In the genomic region with DNA sequence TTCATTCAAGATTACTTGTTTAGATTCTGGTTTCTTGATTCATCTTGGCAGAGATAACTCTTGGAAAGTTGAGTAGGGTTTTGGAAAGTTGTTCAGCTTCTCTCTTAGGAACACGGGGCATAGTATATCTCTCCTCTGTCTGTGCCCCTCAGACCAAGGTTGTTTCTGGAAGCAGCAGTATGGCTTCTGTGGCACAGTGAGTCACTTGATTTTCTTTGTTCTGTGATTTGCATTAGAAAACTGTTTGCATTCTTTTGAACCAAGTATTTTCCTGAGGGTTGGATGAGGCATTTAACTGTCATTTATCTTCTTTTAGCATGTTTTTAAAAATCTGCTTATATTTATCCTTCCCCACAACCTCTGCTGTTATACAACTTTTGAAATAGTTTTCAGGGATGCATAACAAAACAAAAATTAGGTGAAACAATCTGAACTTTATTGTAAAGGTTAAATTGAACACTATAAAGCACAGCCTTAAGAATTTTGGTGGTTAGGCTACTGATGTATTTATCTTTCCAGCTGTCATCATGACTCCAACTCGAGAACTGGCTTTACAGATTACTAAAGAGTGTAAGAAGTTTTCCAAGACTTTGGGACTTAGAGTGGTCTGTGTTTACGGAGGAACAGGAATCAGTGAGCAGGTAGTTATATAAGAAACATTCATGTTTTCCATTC, we compare ENCODE assay signal across 19 cellular contexts. TPM values are rescaled to one million over a fixed set of nuclear protein-coding genes. Genes with fewer than 3 reads are reported as not detected.
DNase-seq lines count a peak whose midpoint lies in the region; ATAC-seq and TF ChIP-seq lines count a peak whose summit lies in the region.
"Had no signal": no experiment of that assay in that cellular context is flagged by ENCODE, and none has a peak within 500 bp of the region (broad histone marks: within the 10 kb centered on the region; RNA-seq: fewer than 3 reads in every experiment).

No MANE protein-coding gene starts in this region.

- H3K4me1 Mint-ChIP-seq in H9 = peaks cover 16% of the 10 kb centered on the region in 2 experiments
- no peaks in the 10 kb centered on the region for H3K4me1 Mint-ChIP-seq in neural progenitor cell
- H3K4me1 Mint-ChIP-seq: nephron had no signal

- H3K27ac Mint-ChIP-seq in H9 (peak overlapping the region in 2 of 3 experiments; percentile 29 to 82; a peak in 6 of 7 replicates), neural progenitor cell (no peak overlapping the region)
- H3K27ac Mint-ChIP-seq: nephron had no signal

- H3K27me3 ChIP-seq in H9 (ENCODE audit: insufficient read depth, low read length) (no peaks in the 10 kb centered on the region), neural progenitor cell (no peaks in the 10 kb centered on the region), psoas muscle (ENCODE audit: insufficient read depth in 3 of 3, low read length in 2 of 3) (no peaks in the 10 kb centered on the region)
- H3K27me3 ChIP-seq: ascending aorta; BLaER1 treated with 17β-estradiol and CSF1 and Interleukin-3, amounts not matched to agents 10 nM and 100 nM; heart right ventricle; right lobe of liver had no signal

- H4K20me1 ChIP-seq in H9 (ENCODE audit: control insufficient read depth, insufficient read depth, insufficient read length) (no peaks in the 10 kb centered on the region), neural progenitor cell (ENCODE audit: low read depth) (no peaks in the 10 kb centered on the region)

- H3K27me3 Mint-ChIP-seq in H9 (ENCODE audit: low read depth) (no peaks in the 10 kb centered on the region), neural progenitor cell (ENCODE audit: insufficient read depth, low read depth) (no peaks in the 10 kb centered on the region)
- H3K27me3 Mint-ChIP-seq: effector memory CD8-positive, alpha-beta T cell had no signal

- H3K27ac ChIP-seq in H9 (ENCODE audit: insufficient read length, low read depth, low read length) (no peak overlapping the region), neural progenitor cell (no peak overlapping the region), psoas muscle (no peak overlapping the region)
- H3K27ac ChIP-seq: ascending aorta; BLaER1 treated with 17β-estradiol and CSF1 and Interleukin-3, amounts not matched to agents 10 nM and 100 nM; heart right ventricle; HL-60; left ventricle myocardium inferior; right lobe of liver had no signal

- H2BK12ac ChIP-seq in H9 (ENCODE audit: insufficient read length, low read depth, low read length) = no peak overlapping the region

- no peaks in the 10 kb centered on the region for H3F3A ChIP-seq in neural progenitor cell (ENCODE audit: low read depth)

- H3K56ac ChIP-seq in H9 (ENCODE audit: insufficient read length, low read depth, low read length) = no peak overlapping the region

- H2BK20ac ChIP-seq in H9 (ENCODE audit: low read depth, low read length, poor library complexity, severe bottlenecking) = no peak overlapping the region

- no peak overlapping the region for H3K14ac ChIP-seq in H9 (ENCODE audit: insufficient read depth, low read length)

- no peak overlapping the region for H2AK5ac ChIP-seq in H9 (ENCODE audit: insufficient read length, low read length)

- H3K9me3 ChIP-seq in H9 (ENCODE audit: control insufficient read depth, low read depth, low read length) = no peaks in the 10 kb centered on the region
- H3K9me3 ChIP-seq in neural progenitor cell (ENCODE audit: low read depth) = no peaks in the 10 kb centered on the region
- H3K9me3 ChIP-seq in psoas muscle = no peaks in the 10 kb centered on the region
- H3K9me3 ChIP-seq: ascending aorta; BLaER1 treated with 17β-estradiol and CSF1 and Interleukin-3, amounts not matched to agents 10 nM and 100 nM; heart right ventricle; left ventricle myocardium inferior; right lobe of liver had no signal

- H3K4me1 ChIP-seq in H9 (ENCODE audit: insufficient read depth, low read length) (no peaks in the 10 kb centered on the region), neural progenitor cell (no peaks in the 10 kb centered on the region), psoas muscle (no peaks in the 10 kb centered on the region)
- H3K4me1 ChIP-seq: ascending aorta; BLaER1 treated with 17β-estradiol and CSF1 and Interleukin-3, amounts not matched to agents 10 nM and 100 nM; heart right ventricle; left ventricle myocardium inferior; right lobe of liver had no signal

- in situ Hi-C loops in astrocyte of the cerebellum (cut with HindIII; ENCODE audit: low sequenced_read_pairs) = no loop called here

- H4K5ac ChIP-seq in H9 (ENCODE audit: insufficient read length, low read depth, low read length) = no peak overlapping the region

- no peak overlapping the region for H2BK120ac ChIP-seq in H9 (ENCODE audit: low read depth, low read length, poor library complexity, severe bottlenecking)

- no peak overlapping the region for H2BK15ac ChIP-seq in H9 (ENCODE audit: low read depth, low read length)

- H3K4ac ChIP-seq in H9 (ENCODE audit: low read depth, low read length) = no peak overlapping the region

- WGBS in H9 (ENCODE audit: extremely low coverage, insufficient read length, low lambda C conversion rate) = no CpG with 5 or more reads among the region's 3 CpGs
- WGBS in psoas muscle, 3 donors = 60 to 74% (median 73%) methylated on average over 3 of the region's 3 CpGs

- H3K4me2 ChIP-seq in H9 (ENCODE audit: insufficient read depth, insufficient read length, low read length) (no peak overlapping the region), neural progenitor cell (no peak overlapping the region)
- H3K4me2 ChIP-seq: BLaER1 treated with 17β-estradiol and CSF1 and Interleukin-3, amounts not matched to agents 10 nM and 100 nM had no signal

- peak; percentile 78 for DNase-seq in AG10803 (ENCODE audit: low read depth)
- no peak for DNase-seq in H9
- peak; percentile 86 for DNase-seq in astrocyte of the cerebellum (ENCODE audit: low read depth)
- DNase-seq in iPS DF 4.7 (ENCODE audit: extremely low read depth, low spot score) = peak; percentile 11
- DNase-seq in DMS79 (lab: John Stamatoyannopoulos, UW) = no peak
- no peak for DNase-seq in SW 1271 (lab: John Stamatoyannopoulos, UW)
- DNase-seq in neural progenitor cell (ENCODE audit: low spot score) = no peak
- no peak for DNase-seq in psoas muscle
- DNase-seq: activated T-cell treated with anti-CD3 and anti-CD28 coated beads, Interleukin-2, amount 50 U/mL, for 4 hours; effector memory CD8-positive, alpha-beta T cell; heart right ventricle; left ventricle myocardium inferior; right lobe of liver; stimulated activated CD4-positive, alpha-beta T cell treated with anti-CD3 and anti-CD28 coated beads, Interleukin-4, amount 100 ng/mL, for 4 hours had no signal

- ATAC-seq in psoas muscle = no peak
- ATAC-seq: activated CD4-positive, CD25-positive, alpha-beta regulatory T cell treated with anti-CD3 and anti-CD28 coated beads, Interleukin-2, amount 50 U/mL, for 24 hours; activated T-cell treated with anti-CD3 and anti-CD28 coated beads, Interleukin-2, amount 50 U/mL, for 4 hours; effector memory CD8-positive, alpha-beta T cell; heart right ventricle had no signal

- peaks cover 48 to 93% (median 86%) of the 10 kb centered on the region in 3 experiments; a peak in 6 of 7 replicates for H3K36me3 Mint-ChIP-seq in H9 (ENCODE audit: insufficient read depth in 1 of 3, low read depth in 3 of 3)
- H3K36me3 Mint-ChIP-seq in neural progenitor cell = peaks cover 25% of the 10 kb centered on the region

- H3K9me3 Mint-ChIP-seq in H9 = no peaks in the 10 kb centered on the region
- no peaks in the 10 kb centered on the region for H3K9me3 Mint-ChIP-seq in neural progenitor cell
- H3K9me3 Mint-ChIP-seq: activated T-cell treated with anti-CD3 and anti-CD28 coated beads, Interleukin-2, amount 50 U/mL, for 4 hours; effector memory CD8-positive, alpha-beta T cell; nephron had no signal

- H3K79me2 ChIP-seq in H9 (ENCODE audit: insufficient read depth, low read length) = no peaks in the 10 kb centered on the region
- no peaks in the 10 kb centered on the region for H3K79me2 ChIP-seq in neural progenitor cell (ENCODE audit: low read depth)

- no peaks in the 10 kb centered on the region for H3K23me2 ChIP-seq in H9 (ENCODE audit: insufficient read length, low read depth, low read length, poor library complexity, severe bottlenecking)

- H2BK5ac ChIP-seq in H9 (ENCODE audit: insufficient read length, low read length) = no peak overlapping the region

- peaks cover 33% of the 10 kb centered on the region for H3K36me3 ChIP-seq in neural progenitor cell
- peaks cover 14 to 100% of the 10 kb centered on the region in 2 donors for H3K36me3 ChIP-seq in psoas muscle (ENCODE audit: insufficient read depth in 1 of 2, low read depth in 1 of 2)

- H3T11ph ChIP-seq in H9 (ENCODE audit: low read length) = no peak overlapping the region

- no peaks in the 10 kb centered on the region for H3K79me1 ChIP-seq in H9 (ENCODE audit: insufficient read depth, low read depth, low read length, poor library complexity, severe bottlenecking)

- H3K23ac ChIP-seq in H9 (ENCODE audit: insufficient read length, low read depth, low read length) = no peak overlapping the region

- H3K4me3 ChIP-seq in AG10803 (ENCODE audit: low read length) = no peak overlapping the region
- no peak overlapping the region for H3K4me3 ChIP-seq in astrocyte of the cerebellum (ENCODE audit: low read depth, low read length)
- no peak overlapping the region for H3K4me3 ChIP-seq in neural progenitor cell
- no peak overlapping the region for H3K4me3 ChIP-seq in psoas muscle
- H3K4me3 ChIP-seq: ascending aorta; BLaER1 treated with 17β-estradiol and CSF1 and Interleukin-3, amounts not matched to agents 10 nM and 100 nM; heart right ventricle; left ventricle myocardium inferior; right lobe of liver had no signal

- no peak overlapping the region for H4K91ac ChIP-seq in H9 (ENCODE audit: insufficient read length, low read depth, low read length)

- H2AFZ ChIP-seq in H9 (ENCODE audit: low read length) = no peak overlapping the region
- H2AFZ ChIP-seq in neural progenitor cell (replicated peaks) = no peak overlapping the region

- H4K8ac ChIP-seq in H9 (replicated peaks; ENCODE audit: insufficient read length, low read depth, low read length) = no peak overlapping the region

- no peak overlapping the region for H3K9ac ChIP-seq in H9 (ENCODE audit: extremely low read depth, insufficient read length, low read length)
- no peak overlapping the region for H3K9ac ChIP-seq in neural progenitor cell
- H3K9ac ChIP-seq: BLaER1 treated with 17β-estradiol and CSF1 and Interleukin-3, amounts not matched to agents 10 nM and 100 nM had no signal

- intact Hi-C loops in psoas muscle (cut with DNase I) = loop anchor here in 1 of 2 donors (5.0 to 10.0 kb wide), 2 partner anchors 32 to 60 kb away; no protein-coding TSS in a partner anchor

- H3K4me3 Mint-ChIP-seq in H9 (no peak overlapping the region), neural progenitor cell (no peak overlapping the region)
- H3K4me3 Mint-ChIP-seq: activated T-cell treated with anti-CD3 and anti-CD28 coated beads, Interleukin-2, amount 50 U/mL, for 4 hours; effector memory CD8-positive, alpha-beta T cell; nephron had no signal

- H3K18ac ChIP-seq in H9 (ENCODE audit: insufficient read length, low read depth, low read length) = no peak overlapping the region

- no peak for TF ChIP-seq CTCF in AG10803 (conservative IDR thresholded peaks at IDR 0.05; ENCODE audit: low read length)
- no peak for TF ChIP-seq CTCF in H9 (conservative IDR thresholded peaks at IDR 0.05)
- TF ChIP-seq CTCF in astrocyte of the cerebellum (IDR thresholded peaks at IDR 0.05; ENCODE audit: low read depth, low read length, missing control alignments) = no peak
- TF ChIP-seq CTCF in neural progenitor cell (IDR thresholded peaks at IDR 0.05) = no peak
- TF ChIP-seq CTCF in psoas muscle (IDR thresholded peaks at IDR 0.05) = no peak

RNA-seq across cellular contexts. Expression of a gene that starts 26.5 kb away (rescaled TPM):
- 90.3 and 93.8 TPM in 2 replicates for total RNA-seq in H9 (2021)
- total RNA-seq in neural progenitor cell (ENCODE audit: low replicate concordance) = 54.9 and 79.1 TPM in 2 replicates
- total RNA-seq in psoas muscle = 10 to 100 TPM; 37.7 to 48.7 (median 47.0) TPM
- 10 to 100 TPM; 16.5 to 47.3 (median 24.4) TPM for polyA plus RNA-seq in psoas muscle

RNA-seq across cellular contexts. Expression of a gene that starts 46.7 kb away (rescaled TPM):
- total RNA-seq in H9 (2021) = 33.1 and 34.5 TPM in 2 replicates
- total RNA-seq in neural progenitor cell (ENCODE audit: low replicate concordance) = 27.0 and 44.5 TPM in 2 replicates
- 10 to 100 TPM; 25.8 to 44.9 (median 29.6) TPM for total RNA-seq in psoas muscle
- polyA plus RNA-seq in psoas muscle = 10 to 100 TPM; 29.8 to 56.5 (median 48.1) TPM

Comparison
In these comparisons a context has a peak if more than half of its experiments do, and no peak if none do; other contexts are left out.
1. DNase-seq: peak in AG10803 (single experiment), astrocyte of the cerebellum (single experiment) and iPS DF 4.7 (single experiment); none in H9 (single experiment), DMS79 (single experiment), SW 1271 (0 of 2), neural progenitor cell (single experiment) and psoas muscle (0 of 2).